ENCODE assay signal across 1 cellular context in genomic region chr16:68113059-68113757, GRCh38.
A peak's percentile ranks its signal among the peaks of the same experiment; 100 is the strongest.
TF ChIP-seq lines count a peak whose summit lies in the region.

No MANE protein-coding gene starts in this region.

TF ChIP-seq in HepG2, 621 proteins besides CTCF, POLR2A, EP300 and RAD21 (continued from another document and continues in another):
- TF ChIP-seq MAX (IDR thresholded peaks at IDR 0.05), result no peak
- TF ChIP-seq SKI (IDR thresholded peaks at IDR 0.05; ENCODE audit: partially characterized antibody), result peak; percentile 55
- TF ChIP-seq MEIS1 (CRISPR knock-in tag; IDR thresholded peaks at IDR 0.05; ENCODE audit: borderline replicate concordance), result peak; percentile 28; the same call in 1 of the 2 replicates
- TF ChIP-seq MLX (CRISPR knock-in tag; IDR thresholded peaks at IDR 0.05), result peak; percentile 57
- no peak for TF ChIP-seq MAFG (CRISPR knock-in tag; IDR thresholded peaks at IDR 0.05)
- TF ChIP-seq RFXAP (CRISPR knock-in tag; IDR thresholded peaks at IDR 0.05; ENCODE audit: borderline replicate concordance), result no peak
- TF ChIP-seq ZNF263 (CRISPR knock-in tag; IDR thresholded peaks at IDR 0.05), result no peak
- TF ChIP-seq ZSCAN22 (CRISPR knock-in tag; IDR thresholded peaks at IDR 0.05), result no peak
- no peak for TF ChIP-seq ZNF530 (CRISPR knock-in tag; IDR thresholded peaks at IDR 0.05; ENCODE audit: low read depth)
- peak; percentile 96 for TF ChIP-seq PITX1 (CRISPR knock-in tag; IDR thresholded peaks at IDR 0.05)
- no peak for TF ChIP-seq ZNF496 (CRISPR knock-in tag; IDR thresholded peaks at IDR 0.05; ENCODE audit: insufficient replicate concordance)
- no peak for TF ChIP-seq BRF2 (CRISPR knock-in tag; IDR thresholded peaks at IDR 0.05)
- no peak; the same call in 1 of the 2 replicates for TF ChIP-seq DNMT3B (CRISPR knock-in tag; conservative IDR thresholded peaks at IDR 0.05)
- no peak for TF ChIP-seq ZC3H4 (CRISPR knock-in tag; IDR thresholded peaks at IDR 0.05; ENCODE audit: borderline replicate concordance)
- TF ChIP-seq ZNF672 (CRISPR knock-in tag; IDR thresholded peaks at IDR 0.05), result no peak
- TF ChIP-seq, protein P1, sequence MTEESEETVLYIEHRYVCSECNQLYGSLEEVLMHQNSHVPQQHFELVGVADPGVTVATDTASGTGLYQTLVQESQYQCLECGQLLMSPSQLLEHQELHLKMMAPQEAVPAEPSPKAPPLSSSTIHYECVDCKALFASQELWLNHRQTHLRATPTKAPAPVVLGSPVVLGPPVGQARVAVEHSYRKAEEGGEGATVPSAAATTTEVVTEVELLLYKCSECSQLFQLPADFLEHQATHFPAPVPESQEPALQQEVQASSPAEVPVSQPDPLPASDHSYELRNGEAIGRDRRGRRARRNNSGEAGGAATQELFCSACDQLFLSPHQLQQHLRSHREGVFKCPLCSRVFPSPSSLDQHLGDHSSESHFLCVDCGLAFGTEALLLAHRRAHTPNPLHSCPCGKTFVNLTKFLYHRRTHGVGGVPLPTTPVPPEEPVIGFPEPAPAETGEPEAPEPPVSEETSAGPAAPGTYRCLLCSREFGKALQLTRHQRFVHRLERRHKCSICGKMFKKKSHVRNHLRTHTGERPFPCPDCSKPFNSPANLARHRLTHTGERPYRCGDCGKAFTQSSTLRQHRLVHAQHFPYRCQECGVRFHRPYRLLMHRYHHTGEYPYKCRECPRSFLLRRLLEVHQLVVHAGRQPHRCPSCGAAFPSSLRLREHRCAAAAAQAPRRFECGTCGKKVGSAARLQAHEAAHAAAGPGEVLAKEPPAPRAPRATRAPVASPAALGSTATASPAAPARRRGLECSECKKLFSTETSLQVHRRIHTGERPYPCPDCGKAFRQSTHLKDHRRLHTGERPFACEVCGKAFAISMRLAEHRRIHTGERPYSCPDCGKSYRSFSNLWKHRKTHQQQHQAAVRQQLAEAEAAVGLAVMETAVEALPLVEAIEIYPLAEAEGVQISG (CRISPR knock-in tag; IDR thresholded peaks at IDR 0.05), result 0 out of 2 replicates have a peak, but pooled peaks have one; percentile 18
- TF ChIP-seq, protein P2, sequence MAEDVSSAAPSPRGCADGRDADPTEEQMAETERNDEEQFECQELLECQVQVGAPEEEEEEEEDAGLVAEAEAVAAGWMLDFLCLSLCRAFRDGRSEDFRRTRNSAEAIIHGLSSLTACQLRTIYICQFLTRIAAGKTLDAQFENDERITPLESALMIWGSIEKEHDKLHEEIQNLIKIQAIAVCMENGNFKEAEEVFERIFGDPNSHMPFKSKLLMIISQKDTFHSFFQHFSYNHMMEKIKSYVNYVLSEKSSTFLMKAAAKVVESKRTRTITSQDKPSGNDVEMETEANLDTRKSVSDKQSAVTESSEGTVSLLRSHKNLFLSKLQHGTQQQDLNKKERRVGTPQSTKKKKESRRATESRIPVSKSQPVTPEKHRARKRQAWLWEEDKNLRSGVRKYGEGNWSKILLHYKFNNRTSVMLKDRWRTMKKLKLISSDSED (CRISPR knock-in tag; IDR thresholded peaks at IDR 0.05), result no peak
- no peak for TF ChIP-seq CCAR2 (optimal IDR thresholded peaks at IDR 0.05; ENCODE audit: low read depth, low read length)
- TF ChIP-seq XRCC5 (optimal IDR thresholded peaks at IDR 0.05; ENCODE audit: low read length), result no peak
- no peak for TF ChIP-seq ZNF296 (CRISPR knock-in tag; conservative IDR thresholded peaks at IDR 0.05)
- TF ChIP-seq SOX13 (IDR thresholded peaks at IDR 0.05), result peak; percentile 82; the same call in 1 of the 2 replicates
- peak in 1 of 2 experiments; percentile 97; a peak in 2 of 4 replicates for TF ChIP-seq SOX13 (CRISPR knock-in tag; conservative IDR thresholded peaks at IDR 0.05 in 1 of 2, IDR thresholded peaks at IDR 0.05 in 1 of 2)
- no peak for TF ChIP-seq KLF9 (CRISPR knock-in tag; IDR thresholded peaks at IDR 0.05; ENCODE audit: low read depth)
- no peak for TF ChIP-seq TMF1 (CRISPR knock-in tag; IDR thresholded peaks at IDR 0.05; ENCODE audit: low read depth)
- TF ChIP-seq CBFB (CRISPR knock-in tag; IDR thresholded peaks at IDR 0.05), result no peak
- no peak for TF ChIP-seq SRF (IDR thresholded peaks at IDR 0.05; ENCODE audit: low read depth, low read length)
- TF ChIP-seq, protein P3, sequence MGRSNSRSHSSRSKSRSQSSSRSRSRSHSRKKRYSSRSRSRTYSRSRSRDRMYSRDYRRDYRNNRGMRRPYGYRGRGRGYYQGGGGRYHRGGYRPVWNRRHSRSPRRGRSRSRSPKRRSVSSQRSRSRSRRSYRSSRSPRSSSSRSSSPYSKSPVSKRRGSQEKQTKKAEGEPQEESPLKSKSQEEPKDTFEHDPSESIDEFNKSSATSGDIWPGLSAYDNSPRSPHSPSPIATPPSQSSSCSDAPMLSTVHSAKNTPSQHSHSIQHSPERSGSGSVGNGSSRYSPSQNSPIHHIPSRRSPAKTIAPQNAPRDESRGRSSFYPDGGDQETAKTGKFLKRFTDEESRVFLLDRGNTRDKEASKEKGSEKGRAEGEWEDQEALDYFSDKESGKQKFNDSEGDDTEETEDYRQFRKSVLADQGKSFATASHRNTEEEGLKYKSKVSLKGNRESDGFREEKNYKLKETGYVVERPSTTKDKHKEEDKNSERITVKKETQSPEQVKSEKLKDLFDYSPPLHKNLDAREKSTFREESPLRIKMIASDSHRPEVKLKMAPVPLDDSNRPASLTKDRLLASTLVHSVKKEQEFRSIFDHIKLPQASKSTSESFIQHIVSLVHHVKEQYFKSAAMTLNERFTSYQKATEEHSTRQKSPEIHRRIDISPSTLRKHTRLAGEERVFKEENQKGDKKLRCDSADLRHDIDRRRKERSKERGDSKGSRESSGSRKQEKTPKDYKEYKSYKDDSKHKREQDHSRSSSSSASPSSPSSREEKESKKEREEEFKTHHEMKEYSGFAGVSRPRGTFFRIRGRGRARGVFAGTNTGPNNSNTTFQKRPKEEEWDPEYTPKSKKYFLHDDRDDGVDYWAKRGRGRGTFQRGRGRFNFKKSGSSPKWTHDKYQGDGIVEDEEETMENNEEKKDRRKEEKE (IDR thresholded peaks at IDR 0.05), result no peak
- no peak for TF ChIP-seq PHF20 (CRISPR knock-in tag; IDR thresholded peaks at IDR 0.05)
- TF ChIP-seq MAF1 (CRISPR knock-in tag; IDR thresholded peaks at IDR 0.05; ENCODE audit: borderline replicate concordance), result no peak
- no peak for TF ChIP-seq ZNF816 (CRISPR knock-in tag; IDR thresholded peaks at IDR 0.05; ENCODE audit: borderline replicate concordance)
- TF ChIP-seq, protein P4, sequence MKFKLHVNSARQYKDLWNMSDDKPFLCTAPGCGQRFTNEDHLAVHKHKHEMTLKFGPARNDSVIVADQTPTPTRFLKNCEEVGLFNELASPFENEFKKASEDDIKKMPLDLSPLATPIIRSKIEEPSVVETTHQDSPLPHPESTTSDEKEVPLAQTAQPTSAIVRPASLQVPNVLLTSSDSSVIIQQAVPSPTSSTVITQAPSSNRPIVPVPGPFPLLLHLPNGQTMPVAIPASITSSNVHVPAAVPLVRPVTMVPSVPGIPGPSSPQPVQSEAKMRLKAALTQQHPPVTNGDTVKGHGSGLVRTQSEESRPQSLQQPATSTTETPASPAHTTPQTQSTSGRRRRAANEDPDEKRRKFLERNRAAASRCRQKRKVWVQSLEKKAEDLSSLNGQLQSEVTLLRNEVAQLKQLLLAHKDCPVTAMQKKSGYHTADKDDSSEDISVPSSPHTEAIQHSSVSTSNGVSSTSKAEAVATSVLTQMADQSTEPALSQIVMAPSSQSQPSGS (CRISPR knock-in tag; IDR thresholded peaks at IDR 0.05), result peak; percentile 64; the same call in 1 of the 2 replicates
- peak; percentile 77 for TF ChIP-seq ZBTB7B (CRISPR knock-in tag; IDR thresholded peaks at IDR 0.05)
- TF ChIP-seq ZNF619 (CRISPR knock-in tag; IDR thresholded peaks at IDR 0.05), result 0 out of 2 replicates have a peak, but pooled peaks have one; percentile 21
- TF ChIP-seq MNT (IDR thresholded peaks at IDR 0.05), result no peak
- TF ChIP-seq ZNF670 (CRISPR knock-in tag; IDR thresholded peaks at IDR 0.05; ENCODE audit: borderline replicate concordance), result no peak
- TF ChIP-seq, protein P5, sequence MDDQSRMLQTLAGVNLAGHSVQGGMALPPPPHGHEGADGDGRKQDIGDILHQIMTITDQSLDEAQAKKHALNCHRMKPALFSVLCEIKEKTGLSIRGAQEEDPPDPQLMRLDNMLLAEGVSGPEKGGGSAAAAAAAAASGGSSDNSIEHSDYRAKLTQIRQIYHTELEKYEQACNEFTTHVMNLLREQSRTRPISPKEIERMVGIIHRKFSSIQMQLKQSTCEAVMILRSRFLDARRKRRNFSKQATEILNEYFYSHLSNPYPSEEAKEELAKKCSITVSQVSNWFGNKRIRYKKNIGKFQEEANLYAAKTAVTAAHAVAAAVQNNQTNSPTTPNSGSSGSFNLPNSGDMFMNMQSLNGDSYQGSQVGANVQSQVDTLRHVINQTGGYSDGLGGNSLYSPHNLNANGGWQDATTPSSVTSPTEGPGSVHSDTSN (CRISPR knock-in tag; IDR thresholded peaks at IDR 0.05; ENCODE audit: borderline replicate concordance), result no peak
- no peak for TF ChIP-seq ZNF253 (CRISPR knock-in tag; IDR thresholded peaks at IDR 0.05; ENCODE audit: borderline replicate concordance)
- TF ChIP-seq JUND (CRISPR knock-in tag; IDR thresholded peaks at IDR 0.05), result peak; percentile 37; the same call in 1 of the 2 replicates
- no peak for TF ChIP-seq ZNF513 (CRISPR knock-in tag; conservative IDR thresholded peaks at IDR 0.05)
- TF ChIP-seq NONO (IDR thresholded peaks at IDR 0.05), result no peak
- peak; percentile 73 for TF ChIP-seq NONO (CRISPR knock-in tag; conservative IDR thresholded peaks at IDR 0.05)
- TF ChIP-seq CREB1 (IDR thresholded peaks at IDR 0.05), result no peak
- TF ChIP-seq CREB1 (CRISPR knock-in tag; IDR thresholded peaks at IDR 0.05), result peak; percentile 81
- no peak for TF ChIP-seq ZNF616 (CRISPR knock-in tag; IDR thresholded peaks at IDR 0.05; ENCODE audit: low read depth)
- no peak for TF ChIP-seq ADNP (CRISPR knock-in tag; IDR thresholded peaks at IDR 0.05)
